Comparison of ENCODE assay signal across 8 cellular contexts in genomic region chr1:86705633-86705985, GRCh38. TPM values are rescaled to one million over a fixed set of nuclear protein-coding genes. Genes with fewer than 3 reads are reported as not detected.
DNase-seq lines count a peak whose midpoint lies in the region; ATAC-seq and TF ChIP-seq lines count a peak whose summit lies in the region.

No MANE protein-coding gene starts in this region.

- no peak for TF ChIP-seq CTCF in DND-41 (IDR thresholded peaks at IDR 0.05; ENCODE audit: borderline replicate concordance, extremely low read depth, low read length, poor library complexity, severe bottlenecking)
- no peak for TF ChIP-seq CTCF in RWPE1 (conservative IDR thresholded peaks at IDR 0.05; ENCODE audit: low read depth)
- no peak for TF ChIP-seq CTCF in esophagus squamous epithelium (IDR thresholded peaks at IDR 0.05)
- no peak for TF ChIP-seq CTCF in progenitor cell of endocrine pancreas (IDR thresholded peaks at IDR 0.05; ENCODE audit: unreplicated experiment)

- CTCF ChIA-PET in RWPE1 (lab: Yijun Ruan, JAX) = interaction anchor here (0.8 to 1.0 kb wide), 2 partner anchors 128 to 204 kb away, joined by 3 to 5 read pairs; no protein-coding TSS in a partner anchor

- H3K4me3 ChIP-seq in DND-41 (ENCODE audit: low read depth in 1 of 2, low read length in 2 of 2) (peak overlapping the region; percentile 42 to 70), esophagus squamous epithelium (peak overlapping the region; percentile 73 to 84 (median 80))

- peak overlapping the region; percentile 93 for H3K4me3 Mint-ChIP-seq in progenitor cell of endocrine pancreas (ENCODE audit: low read depth)

- peaks cover 39% of the 10 kb centered on the region for H3K4me1 ChIP-seq in DND-41 (ENCODE audit: insufficient read depth, low read length)
- H3K4me1 ChIP-seq in esophagus squamous epithelium = peaks cover 10 to 62% (median 29%) of the 10 kb centered on the region in 3 donors

- H3K9me3 Mint-ChIP-seq in progenitor cell of endocrine pancreas (ENCODE audit: low read depth) = no peaks in the 10 kb centered on the region

- peak overlapping the region; percentile 88 for H3K4me2 ChIP-seq in DND-41 (ENCODE audit: insufficient read depth, low read length)

- H3K4me1 Mint-ChIP-seq in progenitor cell of endocrine pancreas (ENCODE audit: low read depth) = peaks cover 19% of the 10 kb centered on the region

- H3K9me3 ChIP-seq in DND-41 (ENCODE audit: insufficient read depth, low read length, severe bottlenecking) = no peaks in the 10 kb centered on the region
- no peaks in the 10 kb centered on the region for H3K9me3 ChIP-seq in esophagus squamous epithelium

- peak overlapping the region; percentile 98 for H3K27ac Mint-ChIP-seq in progenitor cell of endocrine pancreas

- intact Hi-C loops in esophagus squamous epithelium (cut with DNase I) = no loop called here

- no peak for ATAC-seq in DND-41 (ENCODE audit: insufficient read depth, low read depth)
- no peak for ATAC-seq in HG03025 (IDR thresholded peaks at IDR 0.05; ENCODE audit: low FRiP score, unreplicated experiment)
- ATAC-seq in HG03442 (IDR thresholded peaks at IDR 0.05; ENCODE audit: unreplicated experiment) = no peak

- POLR2A ChIA-PET in RWPE1 (lab: Yijun Ruan, JAX; ENCODE audit: low non-redundant PET) = no interaction called here

- peak overlapping the region; percentile 98 for H2AFZ ChIP-seq in DND-41 (ENCODE audit: low read depth, low read length)

- peaks cover 3% of the 10 kb centered on the region for H3K27me3 Mint-ChIP-seq in progenitor cell of endocrine pancreas

- H3K27ac ChIP-seq in DND-41 (ENCODE audit: low read length) = peak overlapping the region; percentile 96
- peak overlapping the region; percentile 97 for H3K27ac ChIP-seq in RWPE1
- peak overlapping the region; percentile 96 to 100 (median 97) for H3K27ac ChIP-seq in esophagus squamous epithelium

- H3K9ac ChIP-seq in DND-41 (ENCODE audit: low read depth, low read length) = peak overlapping the region; percentile 87

- peaks cover 3% of the 10 kb centered on the region for H3K36me3 Mint-ChIP-seq in progenitor cell of endocrine pancreas (ENCODE audit: insufficient read depth)

- 0% methylated on average over 4 of the region's 4 CpGs for WGBS in esophagus squamous epithelium, 2 donors

- H3K79me2 ChIP-seq in DND-41 (ENCODE audit: insufficient read depth, low read length) = peaks cover 62% of the 10 kb centered on the region

- H3K36me3 ChIP-seq in DND-41 (ENCODE audit: insufficient read depth, low read length) (peaks cover 2% of the 10 kb centered on the region), esophagus squamous epithelium (no peaks in the 10 kb centered on the region)

- no peak for TF ChIP-seq POLR2A in esophagus squamous epithelium (IDR thresholded peaks at IDR 0.05)

- H4K20me1 ChIP-seq in DND-41 (ENCODE audit: insufficient read depth, low read length) = peaks cover 10% of the 10 kb centered on the region; the same call in 1 of the 2 replicates

- no peaks in the 10 kb centered on the region for H3K27me3 ChIP-seq in DND-41 (ENCODE audit: insufficient read depth, low read length, poor library complexity)
- no peaks in the 10 kb centered on the region for H3K27me3 ChIP-seq in esophagus squamous epithelium

- no peak for DNase-seq in DND-41
- DNase-seq in RWPE1 (ENCODE audit: low spot score) = no peak
- DNase-seq in esophagus squamous epithelium (lab: John Stamatoyannopoulos, UW) = no peak
- DNase-seq in progenitor cell of endocrine pancreas (ENCODE audit: low spot score, unreplicated experiment) = no peak
- DNase-seq in stimulated activated CD8-positive, alpha-beta memory T cell treated with anti-CD3 and anti-CD28 coated beads, Interleukin-4, amount 100 ng/mL, for 48 hours = no peak
- DNase-seq in UCSD-AML1 (lab: John Stamatoyannopoulos, UW; ENCODE audit: unreplicated experiment) = no peak

RNA-seq across cellular contexts. Expression of gene SH3GLB1, which starts 1.2 kb away (rescaled TPM):
- 10 to 100 TPM; 46.6 to 53.4 (median 47.2) TPM for total RNA-seq in esophagus squamous epithelium
- 48.5 and 50.0 TPM in 2 replicates for total RNA-seq in progenitor cell of endocrine pancreas
